ENCODE assay signal across 23 cellular contexts in the genomic region with DNA sequence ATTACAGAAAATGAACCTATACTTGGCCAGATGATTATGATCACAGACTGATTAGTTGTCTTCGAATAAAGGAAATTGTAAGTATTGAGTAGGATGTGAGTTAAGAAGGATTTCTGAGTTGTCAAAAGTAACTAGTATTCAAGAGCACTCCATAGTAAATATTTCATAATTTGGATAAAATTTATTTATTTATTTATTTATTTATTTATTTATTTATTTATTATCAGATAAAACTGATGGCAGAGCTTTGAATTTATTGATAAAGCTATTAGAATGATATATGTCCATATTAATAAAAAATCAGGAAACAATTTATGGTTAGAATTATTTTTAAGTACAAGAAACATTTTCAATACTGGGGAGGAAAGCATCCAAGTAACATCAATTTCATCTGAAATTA.
DNase-seq lines count a peak whose midpoint lies in the region; ATAC-seq, FAIRE-seq and TF ChIP-seq lines count a peak whose summit lies in the region.
"Had no signal": no experiment of that assay in that cellular context is flagged by ENCODE, and none has a peak within 500 bp of the region (broad histone marks: within the 10 kb centered on the region; RNA-seq: fewer than 3 reads in every experiment).

No MANE protein-coding gene starts in this region.

- DNase-seq in kidney (no peak), D721Med (ENCODE audit: insufficient read length, low spot score) (no peak), smooth muscle cell (lab: John Stamatoyannopoulos, UW; ENCODE audit: unreplicated experiment) (no peak)
- DNase-seq: BE2C; C1 segment of cervical spinal cord; Caco-2; Calu3; CD4-positive, CD25-positive, alpha-beta regulatory T cell; CD8-positive, alpha-beta T cell; DMS 273 treated with DMSO at 0.1 percent for 48 hours; DMS153; DMS53; DMS79; DND-41; EL; GF-D8 had no signal

- H3K4me3 ChIP-seq in kidney (ENCODE audit: low read length in 2 of 2) (no peak overlapping the region), smooth muscle cell (no peak overlapping the region)
- H3K4me3 ChIP-seq: BLaER1 had no signal

- no peak for ATAC-seq in HG03139 (IDR thresholded peaks at IDR 0.05; ENCODE audit: unreplicated experiment)
- ATAC-seq: CD8-positive, alpha-beta T cell had no signal

- H3K4me2 ChIP-seq in smooth muscle cell: no peak overlapping the region
- H3K4me2 ChIP-seq: BLaER1 had no signal

- TF ChIP-seq CTCF in kidney (IDR thresholded peaks at IDR 0.05; ENCODE audit: borderline replicate concordance, extremely low read depth, insufficient read depth) (no peak), D721Med (IDR thresholded peaks at IDR 0.05; ENCODE audit: insufficient read depth, missing control alignments) (no peak), smooth muscle cell (IDR thresholded peaks at IDR 0.05; ENCODE audit: borderline replicate concordance, insufficient read depth, poor library complexity, severe bottlenecking) (no peak)

- H3K9ac ChIP-seq in kidney (ENCODE audit: low read length in 2 of 2): no peak overlapping the region
- no peak overlapping the region for H3K9ac ChIP-seq in smooth muscle cell (ENCODE audit: low read depth)
- H3K9ac ChIP-seq: BLaER1 had no signal

- no peaks in the 10 kb centered on the region for H3K79me2 ChIP-seq in smooth muscle cell (ENCODE audit: low read depth)

- no peaks in the 10 kb centered on the region for H4K20me1 ChIP-seq in smooth muscle cell (ENCODE audit: low read depth)
- H4K20me1 ChIP-seq: BLaER1 had no signal

- 90% methylated on average over 1 of the region's 1 CpG for WGBS in smooth muscle cell (ENCODE audit: low lambda C conversion rate)

- H2AFZ ChIP-seq in smooth muscle cell (ENCODE audit: low read depth): no peak overlapping the region

- no peaks in the 10 kb centered on the region for H3K4me1 ChIP-seq in kidney (ENCODE audit: control insufficient read depth in 1 of 2, insufficient read depth in 1 of 2, low read depth in 1 of 2, low read length in 2 of 2)
- no peaks in the 10 kb centered on the region for H3K4me1 ChIP-seq in smooth muscle cell (ENCODE audit: low read depth)
- H3K4me1 ChIP-seq: BE2C, BLaER1, Caco-2 had no signal

- no peaks in the 10 kb centered on the region for H3F3A ChIP-seq in smooth muscle cell (ENCODE audit: low read depth)

- intact Hi-C loops in kidney (cut with DNase I): no loop called here

- no peak overlapping the region for H3K27ac ChIP-seq in kidney (ENCODE audit: low read depth in 2 of 2, low read length in 2 of 2)
- H3K27ac ChIP-seq in smooth muscle cell (ENCODE audit: low read depth): no peak overlapping the region
- H3K27ac ChIP-seq: 22Rv1, BLaER1 had no signal

- no peaks in the 10 kb centered on the region for H3K27me3 ChIP-seq in smooth muscle cell (ENCODE audit: low read depth)
- H3K27me3 ChIP-seq: BE2C, BLaER1 had no signal

- H3K9me3 ChIP-seq in kidney (ENCODE audit: control insufficient read depth in 1 of 2, low read length in 2 of 2): no peaks in the 10 kb centered on the region
- H3K9me3 ChIP-seq in smooth muscle cell (replicated peaks; ENCODE audit: low read depth): no peaks in the 10 kb centered on the region
- H3K9me3 ChIP-seq: BE2C, BLaER1, Caco-2 had no signal

- peak; percentile 44 for FAIRE-seq in A204.1 (lab: Jason Lieb, UNC)
- FAIRE-seq in G401.6 (lab: Jason Lieb, UNC): peak; percentile 55
- FAIRE-seq in TTC549 (lab: Jason Lieb, UNC): peak; percentile 53
- FAIRE-seq in kidney (lab: Jason Lieb, UNC): peak; percentile 57
- FAIRE-seq in D721Med (lab: Jason Lieb, UNC): no peak
- FAIRE-seq: GM12891 had no signal

- no peaks in the 10 kb centered on the region for H3K36me3 ChIP-seq in kidney (ENCODE audit: control insufficient read depth in 1 of 2, insufficient read depth in 2 of 2, low read length in 2 of 2)
- H3K36me3 ChIP-seq in smooth muscle cell (ENCODE audit: low read depth): no peaks in the 10 kb centered on the region
- H3K36me3 ChIP-seq: BE2C, BLaER1 had no signal
